Comparison of ENCODE assay signal across 30 cellular contexts in the genomic region with DNA sequence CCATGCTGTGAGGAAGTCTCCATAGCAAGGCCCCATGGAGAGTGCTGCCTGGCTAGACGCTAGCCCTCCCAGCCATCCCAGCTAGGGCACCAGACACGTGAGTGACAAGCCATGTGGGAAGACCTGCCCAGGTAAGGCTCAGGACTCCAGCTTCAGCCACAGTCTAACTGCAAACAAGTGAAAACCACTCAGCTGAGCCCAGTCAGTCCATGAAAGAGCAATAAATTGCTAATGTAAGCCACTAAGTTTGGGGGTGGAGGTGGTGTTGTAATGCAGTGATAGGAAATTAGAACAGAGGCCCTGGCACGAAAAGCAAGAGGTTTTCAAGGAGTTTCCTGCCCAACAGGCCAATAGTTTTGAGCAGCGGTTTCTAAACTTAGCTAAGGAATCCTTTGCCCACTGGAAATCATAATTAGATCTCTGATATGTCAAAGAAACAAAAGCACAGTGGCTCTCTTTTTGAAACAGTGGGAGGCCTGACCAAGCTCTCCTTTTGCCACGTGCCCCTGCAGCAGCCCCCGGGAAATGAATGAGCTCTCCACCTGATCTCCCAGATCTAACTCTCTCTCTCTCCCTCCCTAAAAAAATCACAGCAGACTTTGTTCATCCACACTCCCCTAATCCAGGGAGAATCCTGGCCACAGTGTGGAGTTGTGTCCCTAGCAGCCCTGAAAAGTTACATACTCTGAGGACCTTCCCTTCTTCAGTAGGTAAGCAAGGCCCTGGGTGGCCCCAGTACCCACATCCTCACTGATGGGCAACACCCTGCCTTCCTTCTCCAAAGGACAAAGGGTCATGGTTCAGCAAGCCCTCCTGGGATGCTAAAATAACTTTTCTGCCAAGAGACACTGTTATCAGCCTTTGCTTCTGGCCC.
"Had no signal": no experiment of that assay in that cellular context is flagged by ENCODE, and none has a peak within 500 bp of the region (broad histone marks: within the 10 kb centered on the region; RNA-seq: fewer than 3 reads in every experiment).

No MANE protein-coding gene starts in this region.

- H3K36me3 Mint-ChIP-seq: activated CD4-positive, alpha-beta memory T cell treated with anti-CD3 and anti-CD28 coated beads for 36 hours; activated naive CD8-positive, alpha-beta T cell treated with anti-CD3 and anti-CD28 coated beads for 36 hours; naive thymus-derived CD8-positive, alpha-beta T cell; stimulated activated memory B cell treated with anti-CD40 and anti-IgM and Interleukin-4, amounts not matched to agents 10 μg/mL and 1 μg/mL and 100 μg/mL, for 72 hours had no signal

- H3K4me3 ChIP-seq: adrenal gland, ascending aorta, smooth muscle cell, testis, transverse colon had no signal

- H3K9me3 ChIP-seq: adrenal gland, ascending aorta, testis, transverse colon had no signal

- H3K36me3 ChIP-seq: adrenal gland, ascending aorta, brain microvascular endothelial cell, transverse colon had no signal

- H3K27me3 ChIP-seq: brain microvascular endothelial cell, testis had no signal

- DNase-seq: activated CD4-positive, alpha-beta memory T cell treated with anti-CD3 and anti-CD28 coated beads for 36 hours; activated CD4-positive, alpha-beta T cell treated with anti-CD3 and anti-CD28 coated beads for 4 hours; activated CD8-positive, alpha-beta memory T cell treated with anti-CD3 and anti-CD28 coated beads, Interleukin-2, amount 50 U/mL, for 4 hours; activated effector memory CD4-positive, alpha-beta T cell treated with anti-CD3 and anti-CD28 coated beads, Interleukin-2, amount 50 U/mL, for 16 hours; activated naive CD4-positive, alpha-beta T cell treated with anti-CD3 and anti-CD28 coated beads for 36 hours; activated naive CD8-positive, alpha-beta T cell treated with anti-CD3 and anti-CD28 coated beads for 36 hours; activated T-cell treated with anti-CD3 and anti-CD28 coated beads, Interleukin-2, amount 50 U/mL, for 1 hour; adrenal gland; brain microvascular endothelial cell; caudate nucleus; cortex of kidney; effector memory CD8-positive, alpha-beta T cell; foreskin fibroblast; head of caudate nucleus; hippocampal formation; left colon; mammary epithelial cell; midbrain; naive thymus-derived CD8-positive, alpha-beta T cell; stimulated activated CD4-positive, alpha-beta T cell treated with anti-CD3 and anti-CD28 coated beads, Interleukin-1b, Interleukin-23, amount 100 ng/mL, for 48 hours; stimulated activated CD4-positive, alpha-beta T cell treated with anti-CD3 and anti-CD28 coated beads, Interleukin-4, amount 100 ng/mL, for 4 hours; stimulated activated CD8-positive, alpha-beta memory T cell treated with anti-CD3 and anti-CD28 coated beads, Interleukin-4, amount 100 ng/mL, for 48 hours; testis; transverse colon had no signal

- H3K4me3 Mint-ChIP-seq: activated CD4-positive, alpha-beta memory T cell treated with anti-CD3 and anti-CD28 coated beads for 36 hours; activated naive CD4-positive, alpha-beta T cell treated with anti-CD3 and anti-CD28 coated beads for 36 hours; activated naive CD8-positive, alpha-beta T cell treated with anti-CD3 and anti-CD28 coated beads for 36 hours; activated T-helper 1 cell treated with anti-CD3 and anti-CD28 coated beads, Interleukin-12 subunit alpha, Interleukin-12 subunit beta, Interleukin-2, Interleukin-4 antibody, amounts not matched to agents 30 ng/mL and 10 ng/mL and 1 ng/mL, durations not matched to agents 14 hours and 24 hours and 36 hours; effector memory CD8-positive, alpha-beta T cell; naive thymus-derived CD8-positive, alpha-beta T cell; neural crest cell; stimulated activated memory B cell treated with anti-CD40 and anti-IgM and Interleukin-4, amounts not matched to agents 10 μg/mL and 1 μg/mL and 100 μg/mL, for 72 hours had no signal

- H3K27ac Mint-ChIP-seq: activated CD4-positive, alpha-beta memory T cell treated with anti-CD3 and anti-CD28 coated beads for 36 hours; activated naive CD4-positive, alpha-beta T cell treated with anti-CD3 and anti-CD28 coated beads for 36 hours; activated naive CD8-positive, alpha-beta T cell treated with anti-CD3 and anti-CD28 coated beads for 36 hours; activated T-helper 1 cell treated with anti-CD3 and anti-CD28 coated beads, Interleukin-12 subunit alpha, Interleukin-12 subunit beta, Interleukin-2, Interleukin-4 antibody, amounts not matched to agents 30 ng/mL and 10 ng/mL and 1 ng/mL, durations not matched to agents 14 hours and 24 hours and 36 hours; effector memory CD8-positive, alpha-beta T cell; stimulated activated memory B cell treated with anti-CD40 and anti-IgM and Interleukin-4, amounts not matched to agents 10 μg/mL and 1 μg/mL and 100 μg/mL, for 72 hours had no signal

- H3K27ac ChIP-seq: ascending aorta, brain microvascular endothelial cell, transverse colon, VCaP had no signal

- H3K4me2 ChIP-seq: smooth muscle cell had no signal

- H3K9me3 Mint-ChIP-seq: activated CD4-positive, alpha-beta memory T cell treated with anti-CD3 and anti-CD28 coated beads for 36 hours; activated naive CD4-positive, alpha-beta T cell treated with anti-CD3 and anti-CD28 coated beads for 36 hours; activated naive CD8-positive, alpha-beta T cell treated with anti-CD3 and anti-CD28 coated beads for 36 hours; activated T-helper 1 cell treated with anti-CD3 and anti-CD28 coated beads, Interleukin-12 subunit alpha, Interleukin-12 subunit beta, Interleukin-2, Interleukin-4 antibody, amounts not matched to agents 30 ng/mL and 10 ng/mL and 1 ng/mL, durations not matched to agents 14 hours and 24 hours and 36 hours; effector memory CD8-positive, alpha-beta T cell; neural crest cell; stimulated activated memory B cell treated with anti-CD40 and anti-IgM and Interleukin-4, amounts not matched to agents 10 μg/mL and 1 μg/mL and 100 μg/mL, for 72 hours had no signal

- H3K4me1 Mint-ChIP-seq: activated naive CD8-positive, alpha-beta T cell treated with anti-CD3 and anti-CD28 coated beads for 36 hours; naive thymus-derived CD8-positive, alpha-beta T cell; stimulated activated memory B cell treated with anti-CD40 and anti-IgM and Interleukin-4, amounts not matched to agents 10 μg/mL and 1 μg/mL and 100 μg/mL, for 72 hours had no signal
